27 cellular contexts compared by ENCODE assay signal in genomic region chr6:138554146-138554545, GRCh38.
"Had no signal": no experiment of that assay in that cellular context is flagged by ENCODE, and none has a peak within 500 bp of the region (broad histone marks: within the 10 kb centered on the region; RNA-seq: fewer than 3 reads in every experiment).

No MANE protein-coding gene starts in this region.

- H3K4me3 ChIP-seq: lung, sigmoid colon, smooth muscle cell, stomach, thyroid gland had no signal

- H3K9me3 ChIP-seq: sigmoid colon, stomach, thyroid gland had no signal

- H3K27ac ChIP-seq: sigmoid colon, VCaP had no signal

- H3K27ac Mint-ChIP-seq: activated T-cell treated with anti-CD3 and anti-CD28 coated beads, Interleukin-2, amount 50 U/mL, for 24 hours; immature natural killer cell; stimulated activated memory B cell treated with anti-CD40 and anti-IgM and Interleukin-4, amounts not matched to agents 10 μg/mL and 1 μg/mL and 100 μg/mL, for 72 hours had no signal

- H3K4me1 Mint-ChIP-seq: immature natural killer cell had no signal

- H3K9me3 Mint-ChIP-seq: activated T-cell treated with anti-CD3 and anti-CD28 coated beads, Interleukin-2, amount 50 U/mL, for 24 hours; immature natural killer cell; nephron; stimulated activated memory B cell treated with anti-CD40 and anti-IgM and Interleukin-4, amounts not matched to agents 10 μg/mL and 1 μg/mL and 100 μg/mL, for 72 hours had no signal

- H3K36me3 ChIP-seq: sigmoid colon, stomach, thyroid gland had no signal

- DNase-seq: activated CD4-positive, alpha-beta T cell treated with anti-CD3 and anti-CD28 coated beads for 48 hours; activated CD4-positive, alpha-beta T cell treated with anti-CD3 and anti-CD28 coated beads, Interleukin-2, amount 50 U/mL, for 48 hours; activated CD8-positive, alpha-beta memory T cell treated with anti-CD3 and anti-CD28 coated beads, Interleukin-2, amount 50 U/mL, for 48 hours; activated gamma-delta T cell; activated naive CD4-positive, alpha-beta T cell treated with anti-CD3 and anti-CD28 coated beads, Interleukin-2, amount 50 U/mL, for 16 hours; activated T-cell treated with anti-CD3 and anti-CD28 coated beads, Interleukin-2, amount 50 U/mL, for 24 hours; amniotic stem cell; central memory CD4-positive, alpha-beta T cell; foreskin fibroblast; head of caudate nucleus; hypothalamus; immature natural killer cell; kidney glomerular epithelial cell; sigmoid colon; stimulated activated CD4-positive, alpha-beta T cell treated with anti-CD3 and anti-CD28 coated beads, Interleukin-1b, Interleukin-23, amount 100 ng/mL, for 48 hours; stimulated activated CD4-positive, alpha-beta T cell treated with anti-CD3 and anti-CD28 coated beads, Interleukin-4, amount 100 ng/mL, for 4 hours; stimulated activated CD8-positive, alpha-beta memory T cell treated with anti-CD3 and anti-CD28 coated beads, Interleukin-4, amount 100 ng/mL, for 48 hours; stomach; thyroid gland had no signal

- FAIRE-seq: endothelial cell of umbilical vein had no signal

- H3K36me3 Mint-ChIP-seq: immature natural killer cell; stimulated activated memory B cell treated with anti-CD40 and anti-IgM and Interleukin-4, amounts not matched to agents 10 μg/mL and 1 μg/mL and 100 μg/mL, for 72 hours had no signal

- H3K4me3 Mint-ChIP-seq: activated T-cell treated with anti-CD3 and anti-CD28 coated beads, Interleukin-2, amount 50 U/mL, for 24 hours; immature natural killer cell; stimulated activated memory B cell treated with anti-CD40 and anti-IgM and Interleukin-4, amounts not matched to agents 10 μg/mL and 1 μg/mL and 100 μg/mL, for 72 hours had no signal

- H3K27me3 ChIP-seq: sigmoid colon, stomach, thyroid gland had no signal

- ATAC-seq: activated CD4-positive, CD25-positive, alpha-beta regulatory T cell treated with anti-CD3 and anti-CD28 coated beads, Interleukin-2, amount 50 U/mL, for 24 hours; left lobe of liver; stimulated activated memory B cell treated with anti-CD40 and anti-IgM and Interleukin-4, amounts not matched to agents 10 μg/mL and 1 μg/mL and 100 μg/mL, for 72 hours had no signal
